In the genomic region with DNA sequence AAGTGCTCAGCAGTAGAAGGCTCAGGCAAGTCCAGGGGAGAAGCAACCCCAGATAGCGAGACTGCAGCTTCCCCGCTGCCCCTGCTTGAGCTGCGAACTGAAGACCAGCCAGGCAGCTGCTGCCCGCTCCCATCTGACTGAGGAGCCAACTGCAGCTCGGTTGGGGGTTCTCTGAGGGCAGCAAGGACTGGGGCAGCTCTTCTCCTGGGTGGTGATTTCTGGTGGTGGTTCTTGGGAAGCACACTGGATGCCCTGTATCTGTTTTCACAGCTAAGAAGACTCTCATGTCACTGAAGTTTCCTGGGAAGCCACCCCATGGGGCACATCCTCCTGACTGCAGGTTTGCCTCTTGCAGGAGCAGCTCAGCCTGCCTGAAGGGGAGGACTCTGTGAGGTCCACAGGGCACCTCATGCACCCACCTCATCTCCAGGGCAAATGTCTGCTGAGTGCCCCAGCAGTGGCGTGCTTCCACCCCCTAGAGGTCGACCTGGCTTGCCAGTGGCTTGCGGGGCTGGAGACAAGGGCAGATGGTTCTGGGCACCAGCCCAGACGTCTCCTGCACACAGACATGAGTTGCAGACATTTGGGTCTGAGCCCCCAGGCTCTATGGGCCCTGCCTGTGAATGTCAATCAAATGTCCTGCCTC, we compare ENCODE assay signal across 15 cellular contexts.
DNase-seq lines count a peak whose midpoint lies in the region; TF ChIP-seq lines count a peak whose summit lies in the region.
"Had no signal": no experiment of that assay in that cellular context is flagged by ENCODE, and none has a peak within 500 bp of the region (broad histone marks: within the 10 kb centered on the region; RNA-seq: fewer than 3 reads in every experiment).

No MANE protein-coding gene starts in this region.

- H3K4me3 Mint-ChIP-seq in chondrocyte (ENCODE audit: unreplicated experiment): no peak overlapping the region
- H3K4me3 Mint-ChIP-seq in activated CD4-positive, alpha-beta T cell treated with anti-CD3 and anti-CD28 coated beads, Interleukin-2, amount 10 ng/mL, durations not matched to agents 7 days and 5 days: no peak overlapping the region

- no peaks in the 10 kb centered on the region for H3K36me3 Mint-ChIP-seq in chondrocyte (ENCODE audit: low read depth)
- H3K36me3 Mint-ChIP-seq in activated CD4-positive, alpha-beta T cell treated with anti-CD3 and anti-CD28 coated beads, Interleukin-2, amount 10 ng/mL, durations not matched to agents 7 days and 5 days (ENCODE audit: low read depth): no peaks in the 10 kb centered on the region

- intact Hi-C loops in posterior cingulate gyrus (cut with DNase I): loop anchor here (5.0 kb wide), 1 partner anchor 449 kb away; no protein-coding TSS in a partner anchor

- CTCF ChIA-PET in activated CD4-positive, alpha-beta T cell treated with anti-CD3 and anti-CD28 coated beads, Interleukin-2, amount 10 ng/mL, durations not matched to agents 7 days and 5 days (lab: Charles Lee): no interaction called here

- no peak overlapping the region for H3K27ac Mint-ChIP-seq in chondrocyte (ENCODE audit: unreplicated experiment)
- no peak overlapping the region for H3K27ac Mint-ChIP-seq in activated CD4-positive, alpha-beta T cell treated with anti-CD3 and anti-CD28 coated beads, Interleukin-2, amount 10 ng/mL, durations not matched to agents 7 days and 5 days

- no peaks in the 10 kb centered on the region for H3K9me3 Mint-ChIP-seq in chondrocyte (ENCODE audit: low read depth)
- H3K9me3 Mint-ChIP-seq in activated CD4-positive, alpha-beta T cell treated with anti-CD3 and anti-CD28 coated beads, Interleukin-2, amount 10 ng/mL, durations not matched to agents 7 days and 5 days: no peaks in the 10 kb centered on the region

- POLR2A ChIA-PET in activated CD4-positive, alpha-beta T cell treated with anti-CD3 and anti-CD28 coated beads, Interleukin-2, amount 10 ng/mL, durations not matched to agents 7 days and 5 days (lab: Charles Lee): no interaction called here

- in situ Hi-C loops in KBM-7 (cut with MboI; ENCODE audit: low pct_unique_long_range_greater_than_20kb, low sequenced_read_pairs): no loop called here

- peaks cover 29% of the 10 kb centered on the region for H3K27me3 Mint-ChIP-seq in chondrocyte (ENCODE audit: low read depth)
- H3K27me3 Mint-ChIP-seq in activated CD4-positive, alpha-beta T cell treated with anti-CD3 and anti-CD28 coated beads, Interleukin-2, amount 10 ng/mL, durations not matched to agents 7 days and 5 days: no peaks in the 10 kb centered on the region

- peak; percentile 29 for DNase-seq in NCI-H146 (lab: John Stamatoyannopoulos, UW)
- no peak for DNase-seq in NCI-H146 treated with DMSO at 0.1 percent for 48 hours (lab: John Stamatoyannopoulos, UW; ENCODE audit: unreplicated experiment)
- DNase-seq in NCI-H1694 treated with DMSO at 0.1 percent for 48 hours (lab: John Stamatoyannopoulos, UW): peak; percentile 92
- DNase-seq in chondrocyte (ENCODE audit: low spot score): peak; percentile 75
- DNase-seq in posterior cingulate gyrus: peak in 8 of 10 donors; percentile 46 to 95 (median 68)
- no peak for DNase-seq in KBM-7
- no peak for DNase-seq in dedifferentiated amniotic fluid mesenchymal stem cell (ENCODE audit: extremely low spot score)
- no peak for DNase-seq in activated CD4-positive, alpha-beta T cell treated with anti-CD3 and anti-CD28 coated beads, Interleukin-2, amount 10 ng/mL, durations not matched to agents 7 days and 5 days
- DNase-seq: activated CD8-positive, alpha-beta memory T cell treated with anti-CD3 and anti-CD28 coated beads, Interleukin-2, amount 50 U/mL, for 4 hours; effector CD4-positive, alpha-beta T cell; EL; left colon; PC-9; T-helper 9 cell; uterus had no signal

- peak; percentile 13 for TF ChIP-seq CTCF in chondrocyte (IDR thresholded peaks at IDR 0.05)

- no peaks in the 10 kb centered on the region for H3K4me1 Mint-ChIP-seq in chondrocyte (ENCODE audit: low read depth)
- no peaks in the 10 kb centered on the region for H3K4me1 Mint-ChIP-seq in activated CD4-positive, alpha-beta T cell treated with anti-CD3 and anti-CD28 coated beads, Interleukin-2, amount 10 ng/mL, durations not matched to agents 7 days and 5 days

Comparison
In these comparisons a context has a peak if more than half of its experiments do, and no peak if none do; other contexts are left out.
1. DNase-seq: peak in NCI-H146 (single experiment), NCI-H1694 treated with DMSO at 0.1 percent for 48 hours (single experiment), chondrocyte (single experiment) and posterior cingulate gyrus (8 of 10); none in NCI-H146 treated with DMSO at 0.1 percent for 48 hours (single experiment), KBM-7 (single experiment), dedifferentiated amniotic fluid mesenchymal stem cell (single experiment) and activated CD4-positive, alpha-beta T cell treated with anti-CD3 and anti-CD28 coated beads, Interleukin-2, amount 10 ng/mL, durations not matched to agents 7 days and 5 days (single experiment).